In genomic region chr7:103297837-103298179, GRCh38 we compare ENCODE assay signal across 8 cellular contexts. TPM values are rescaled to one million over a fixed set of nuclear protein-coding genes. Genes with fewer than 3 reads are reported as not detected.
A peak's percentile ranks its signal among the peaks of the same experiment; 100 is the strongest.
DNase-seq lines count a peak whose midpoint lies in the region; ATAC-seq, FAIRE-seq and TF ChIP-seq lines count a peak whose summit lies in the region.

No MANE protein-coding gene starts in this region.

- no peaks in the 10 kb centered on the region; the same call in 1 of the 2 replicates for H4K20me1 ChIP-seq in IMR-90 (ENCODE audit: insufficient read depth, low read length)
- H4K20me1 ChIP-seq in osteoblast (ENCODE audit: insufficient read depth, low read length), result peaks cover 10% of the 10 kb centered on the region

- no peak overlapping the region for H2BK20ac ChIP-seq in IMR-90 (ENCODE audit: low read depth, low read length)

- H3K9me1 ChIP-seq in IMR-90 (ENCODE audit: insufficient read depth, low read length), result no peaks in the 10 kb centered on the region

- H3K27me3 ChIP-seq in IMR-90 (ENCODE audit: control insufficient read depth, insufficient read depth, low read length) (no peaks in the 10 kb centered on the region), duodenal mucosa (ENCODE audit: control insufficient read depth in 1 of 2, insufficient read depth in 2 of 2, low read length in 2 of 2) (no peaks in the 10 kb centered on the region), osteoblast (ENCODE audit: insufficient read depth, low read length) (no peaks in the 10 kb centered on the region)

- dilution Hi-C loops in IMR-90 (cut with HindIII; ENCODE audit: low sequenced_read_pairs, unreplicated experiment), result no loop called here

- H3K79me1 ChIP-seq in IMR-90 (ENCODE audit: low read depth in 1 of 2, low read length in 2 of 2), result peaks cover 11 to 23% of the 10 kb centered on the region in 2 experiments; a peak in 2 of 4 replicates

- H3K4me3 ChIP-seq in IMR-90 (ENCODE audit: insufficient read depth, low read depth, low read length) (peak overlapping the region; percentile 85), duodenal mucosa (ENCODE audit: low read depth in 1 of 2, low read length in 2 of 2) (peak overlapping the region; percentile 75 to 90), osteoblast (ENCODE audit: insufficient read depth, low read length) (peak overlapping the region; percentile 84)

- CTCF ChIA-PET in IMR-90 (lab: Yijun Ruan, JAX), result interaction anchor here (0.9 kb wide), 1 partner anchor 108 kb away, joined by 4 read pairs; no protein-coding TSS in a partner anchor

- no peak overlapping the region for H2AK5ac ChIP-seq in IMR-90 (ENCODE audit: low read depth, low read length)

- peak overlapping the region; percentile 74 for H2AK9ac ChIP-seq in IMR-90 (replicated peaks; ENCODE audit: low read depth, low read length, poor library complexity)

- peak overlapping the region; percentile 74 for H4K5ac ChIP-seq in IMR-90 (ENCODE audit: low read depth, low read length)

- no peak for TF ChIP-seq CTCF in IMR-90 (conservative IDR thresholded peaks at IDR 0.05; ENCODE audit: low read depth, low read length)
- no peak for TF ChIP-seq CTCF in osteoblast (IDR thresholded peaks at IDR 0.05; ENCODE audit: extremely low read depth, low read depth, low read length)

- H3K14ac ChIP-seq in IMR-90 (replicated peaks; ENCODE audit: low read depth, low read length), result peak overlapping the region; percentile 59; the same call in 1 of the 2 replicates

- peak overlapping the region; percentile 70; the same call in 1 of the 2 replicates for H3K4ac ChIP-seq in IMR-90 (ENCODE audit: low read depth, low read length)

- no peak for TF ChIP-seq POLR2A in IMR-90 (IDR thresholded peaks at IDR 0.05; ENCODE audit: low read depth, low read length)

- peak overlapping the region; percentile 52 for H2BK5ac ChIP-seq in IMR-90 (ENCODE audit: low read depth, low read length, poor library complexity, severe bottlenecking)

- POLR2A ChIA-PET in IMR-90 (lab: Charles Lee; ENCODE audit: unreplicated experiment), result no interaction called here

- FAIRE-seq in GM19239 (lab: Jason Lieb, UNC), result peak; percentile 63

- no peak overlapping the region for H3K18ac ChIP-seq in IMR-90 (ENCODE audit: low read depth, low read length)

- no peak for DNase-seq in GM19239 (ENCODE audit: insufficient read length, low spot score)
- no peak for DNase-seq in IMR-90
- no peak for DNase-seq in osteoblast (ENCODE audit: insufficient read length, low spot score, missing footprints)
- DNase-seq in stimulated activated CD8-positive, alpha-beta memory T cell treated with anti-CD3 and anti-CD28 coated beads, Interleukin-4, amount 100 ng/mL, for 48 hours, result no peak
- no peak for DNase-seq in SK-N-DZ (ENCODE audit: low spot score)
- no peak for DNase-seq in COLO829 (ENCODE audit: low spot score)
- DNase-seq in CD1c-positive myeloid dendritic cell (ENCODE audit: extremely low spot score), result no peak

- TF ChIP-seq RAD21 in IMR-90 (IDR thresholded peaks at IDR 0.05; ENCODE audit: low read length), result no peak

- no peak overlapping the region for H2BK120ac ChIP-seq in IMR-90 (ENCODE audit: low read depth, low read length)

- H3K56ac ChIP-seq in IMR-90 (ENCODE audit: extremely low read depth, insufficient read depth, low read length), result peak overlapping the region; percentile 83; the same call in 1 of the 2 replicates

- ATAC-seq in IMR-90 (ENCODE audit: low read depth), result no peak

- intact Hi-C loops in IMR-90 (cut with micrococcal nuclease), result loop anchor here (1.0 to 10.0 kb wide), 2 partner anchors 109 to 183 kb away; no protein-coding TSS in a partner anchor

- H3K36me3 ChIP-seq in IMR-90 (ENCODE audit: control insufficient read depth, insufficient read depth, low read length), result peaks cover 19% of the 10 kb centered on the region
- H3K36me3 ChIP-seq in duodenal mucosa (ENCODE audit: control insufficient read depth in 1 of 2, insufficient read depth in 2 of 2, low read length in 2 of 2), result peaks cover 5 to 30% of the 10 kb centered on the region in 2 donors
- peaks cover 35% of the 10 kb centered on the region for H3K36me3 ChIP-seq in osteoblast (ENCODE audit: insufficient read depth, low read length)

- H3K9ac ChIP-seq in IMR-90 (ENCODE audit: low read depth, low read length) (peak overlapping the region; percentile 68), duodenal mucosa (ENCODE audit: low read depth in 1 of 2, low read length in 2 of 2) (peak overlapping the region; percentile 66 to 73)

- peak overlapping the region; percentile 41 to 81; a peak in 3 of 4 replicates for H4K8ac ChIP-seq in IMR-90 (ENCODE audit: low read depth in 2 of 2, low read length in 2 of 2)

- in situ Hi-C loops in IMR-90 (cut with MboI; ENCODE audit: low sequenced_read_pairs), result no loop called here

- H3K27ac ChIP-seq in IMR-90 (ENCODE audit: insufficient read depth, low read length) (peak overlapping the region; percentile 76), duodenal mucosa (ENCODE audit: low read depth, low read length) (no peak overlapping the region), osteoblast (ENCODE audit: low read depth, low read length) (peak overlapping the region; percentile 92)

- H3K4me1 ChIP-seq in IMR-90 (ENCODE audit: control insufficient read depth, insufficient read depth, low read length) (peaks cover 2% of the 10 kb centered on the region; the same call in 1 of the 2 replicates), duodenal mucosa (ENCODE audit: control insufficient read depth in 1 of 2, insufficient read depth in 2 of 2, low read length in 2 of 2) (peaks cover 5 to 17% of the 10 kb centered on the region in 2 donors), osteoblast (ENCODE audit: insufficient read depth, low read length) (peaks cover 15% of the 10 kb centered on the region)

- no TSS peak for BruUV-seq in IMR-90 (replicated peaks; lab: Mats Ljungman, UMichigan)

- no CpG with 5 or more reads among the region's 7 CpGs for WGBS in IMR-90 (ENCODE audit: extremely low coverage in 2 of 2, insufficient read length in 1 of 2), 2 experiments

- H3K4me2 ChIP-seq in IMR-90 (ENCODE audit: low read depth, low read length) (peak overlapping the region; percentile 84), osteoblast (ENCODE audit: insufficient read depth, low read length) (peak overlapping the region; percentile 81)

- H2BK15ac ChIP-seq in IMR-90 (ENCODE audit: low read depth, low read length), result no peak overlapping the region

- H3K9me3 ChIP-seq in IMR-90 (ENCODE audit: control insufficient read depth, insufficient read depth, low read length), result no peaks in the 10 kb centered on the region
- H3K9me3 ChIP-seq in duodenal mucosa (ENCODE audit: control insufficient read depth in 1 of 2, low read length in 2 of 2), result no peaks in the 10 kb centered on the region
- no peaks in the 10 kb centered on the region for H3K9me3 ChIP-seq in osteoblast (ENCODE audit: low read depth, low read length)

- H3K79me2 ChIP-seq in osteoblast (ENCODE audit: insufficient read depth, low read length), result peaks cover 35% of the 10 kb centered on the region

- peak overlapping the region; percentile 53; the same call in 1 of the 2 replicates for H3K23ac ChIP-seq in IMR-90 (ENCODE audit: low read depth, low read length)

- peak overlapping the region; percentile 94 for H2AFZ ChIP-seq in IMR-90 (replicated peaks; ENCODE audit: low read length, poor library complexity)
- peak overlapping the region; percentile 94 for H2AFZ ChIP-seq in osteoblast (ENCODE audit: low read length)

- no peak overlapping the region for H4K91ac ChIP-seq in IMR-90 (ENCODE audit: insufficient read depth, low read depth, low read length)

TF ChIP-seq in IMR-90, 13 proteins besides CTCF, POLR2A, EP300 and RAD21:
- TF ChIP-seq CEBPB (IDR thresholded peaks at IDR 0.05; ENCODE audit: low read depth, low read length) (no peak), RCOR1 (IDR thresholded peaks at IDR 0.05; ENCODE audit: insufficient replicate concordance, low read length) (no peak), BHLHE40 (IDR thresholded peaks at IDR 0.05; ENCODE audit: low read depth, low read length) (no peak), SMC3 (IDR thresholded peaks at IDR 0.05; ENCODE audit: low read depth, low read length) (no peak)

RNA-seq across cellular contexts. Expression of gene PMPCB, which starts 0.6 kb away (rescaled TPM):
- total RNA-seq in IMR-90 (2012; rRNA removed) (66.7 and 72.8 TPM in 2 replicates), osteoblast (79.6 and 83.4 TPM in 2 replicates)
- 43.3 and 50.4 TPM in 2 replicates for polyA plus RNA-seq in IMR-90 (2012; rRNA removed)
- 16.9 and 19.8 TPM in 2 replicates for polyA plus RNA-seq in IMR-90 (2012; cell fraction: cytosol; rRNA removed)
- 18.9 and 117 TPM in 2 replicates for polyA plus RNA-seq in IMR-90 (2012; cell fraction: nucleus; rRNA removed; ENCODE audit: low replicate concordance)
- polyA plus RNA-seq in SK-N-DZ (2014; cell fraction: cytosol; rRNA removed), result 162 and 166 TPM in 2 replicates
- 184 and 214 TPM in 2 replicates for polyA plus RNA-seq in SK-N-DZ (2014; cell fraction: nucleus; rRNA removed)

RNA-seq across cellular contexts. Expression of gene DNAJC2, which starts 46.8 kb away (rescaled TPM):
- total RNA-seq in IMR-90 (2012; rRNA removed), result 22.4 and 31.9 TPM in 2 replicates
- 17.5 and 19.3 TPM in 2 replicates for polyA plus RNA-seq in IMR-90 (2012; rRNA removed)
- polyA plus RNA-seq in IMR-90 (2012; cell fraction: cytosol; rRNA removed), result 5.8 and 7.0 TPM in 2 replicates
- 26.2 and 45.3 TPM in 2 replicates for polyA plus RNA-seq in IMR-90 (2012; cell fraction: nucleus; rRNA removed; ENCODE audit: low replicate concordance)
- 15.9 and 19.2 TPM in 2 replicates for total RNA-seq in osteoblast
- 24.1 and 29.6 TPM in 2 replicates for polyA plus RNA-seq in SK-N-DZ (2014; cell fraction: cytosol; rRNA removed)
- polyA plus RNA-seq in SK-N-DZ (2014; cell fraction: nucleus; rRNA removed), result 96.6 and 123 TPM in 2 replicates

RNA-seq across cellular contexts. Expression of gene PSMC2, which starts 49.6 kb away (rescaled TPM):
- total RNA-seq in IMR-90 (2012; rRNA removed), result 311 and 353 TPM in 2 replicates
- polyA plus RNA-seq in IMR-90 (2012; rRNA removed), result 184 and 188 TPM in 2 replicates
- polyA plus RNA-seq in IMR-90 (2012; cell fraction: cytosol; rRNA removed), result 46.0 and 149 TPM in 2 replicates
- 15.8 and 118 TPM in 2 replicates for polyA plus RNA-seq in IMR-90 (2012; cell fraction: nucleus; rRNA removed; ENCODE audit: low replicate concordance)
- 184 TPM in 2 replicates for total RNA-seq in osteoblast
- polyA plus RNA-seq in SK-N-DZ (2014; cell fraction: cytosol; rRNA removed), result 307 and 316 TPM in 2 replicates
- polyA plus RNA-seq in SK-N-DZ (2014; cell fraction: nucleus; rRNA removed), result 204 and 245 TPM in 2 replicates
